Comparison of ENCODE assay signal across 17 cellular contexts in the genomic region with DNA sequence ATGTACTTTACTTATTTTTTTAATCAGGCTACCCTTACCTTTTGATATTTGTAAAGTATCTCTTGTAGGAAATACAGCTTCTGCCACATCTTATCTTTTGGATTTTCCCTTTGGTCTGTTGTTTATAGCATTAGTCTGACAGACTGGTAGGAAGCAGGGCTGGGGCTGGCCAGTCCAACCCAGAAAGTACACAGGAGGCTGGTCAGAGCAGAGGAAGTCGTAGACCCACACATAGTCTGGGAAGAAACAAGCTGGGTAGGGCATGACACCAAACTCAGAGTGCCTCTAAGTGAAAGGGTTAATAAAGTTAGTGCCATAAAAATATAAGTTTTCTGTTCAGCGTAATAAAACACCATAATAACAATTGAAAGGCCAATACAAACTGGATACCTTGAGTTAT. TPM values are rescaled to one million over a fixed set of nuclear protein-coding genes. Genes with fewer than 3 reads are reported as not detected.
A peak's percentile ranks its signal among the peaks of the same experiment; 100 is the strongest.
DNase-seq lines count a peak whose midpoint lies in the region; ATAC-seq and TF ChIP-seq lines count a peak whose summit lies in the region.
"Had no signal": no experiment of that assay in that cellular context is flagged by ENCODE, and none has a peak within 500 bp of the region (broad histone marks: within the 10 kb centered on the region; RNA-seq: fewer than 3 reads in every experiment).

No MANE protein-coding gene starts in this region.

- no peak overlapping the region for H3K4me2 ChIP-seq in hepatocyte

- TF ChIP-seq CTCF in hepatocyte (IDR thresholded peaks at IDR 0.05; ENCODE audit: poor library complexity) (no peak), neural crest cell (conservative IDR thresholded peaks at IDR 0.05) (no peak), type B pancreatic cell (conservative IDR thresholded peaks at IDR 0.05) (no peak)

- H4K20me1 ChIP-seq in hepatocyte (ENCODE audit: insufficient read depth, poor library complexity, severe bottlenecking) = no peaks in the 10 kb centered on the region

- H3K4me3 ChIP-seq in hepatocyte = no peak overlapping the region

- H3K36me3 ChIP-seq in hepatocyte (replicated peaks; ENCODE audit: insufficient read depth, low read depth) = no peaks in the 10 kb centered on the region

- WGBS in hepatocyte (ENCODE audit: low lambda C conversion rate, missing lambda C conversion rate) = 68% methylated on average over 2 of the region's 2 CpGs

- peak overlapping the region; percentile 52 for H3K27ac Mint-ChIP-seq in neural crest cell (ENCODE audit: unreplicated experiment)
- H3K27ac Mint-ChIP-seq in type B pancreatic cell = peak overlapping the region; percentile 66

- no peaks in the 10 kb centered on the region for H3K79me2 ChIP-seq in hepatocyte

- ATAC-seq in GM18861 (IDR thresholded peaks at IDR 0.05; ENCODE audit: unreplicated experiment) = no peak
- ATAC-seq in stimulated activated naive CD8-positive, alpha-beta T cell treated with anti-CD3 and anti-CD28 coated beads, Interleukin-15, Interleukin-2, amounts not matched to agents 100 U/mL and 50 U/mL, for 24 hours = no peak
- ATAC-seq: PC-3 had no signal

- H3K27me3 ChIP-seq in hepatocyte = no peaks in the 10 kb centered on the region

- H3K4me3 Mint-ChIP-seq in neural crest cell = no peak overlapping the region
- H3K4me3 Mint-ChIP-seq in type B pancreatic cell = no peak overlapping the region

- H3K27me3 Mint-ChIP-seq in neural crest cell (ENCODE audit: low read depth) (no peaks in the 10 kb centered on the region), type B pancreatic cell (no peaks in the 10 kb centered on the region)

- H2AFZ ChIP-seq in hepatocyte = no peak overlapping the region

- peak overlapping the region; percentile 65 for H3K27ac ChIP-seq in hepatocyte
- H3K27ac ChIP-seq: RWPE1 had no signal

- no peaks in the 10 kb centered on the region for H3K9me2 ChIP-seq in hepatocyte (replicated peaks; ENCODE audit: insufficient read depth)

- DNase-seq in activated effector memory CD4-positive, alpha-beta T cell treated with anti-CD3 and anti-CD28 coated beads, Interleukin-2, amount 50 U/mL, for 16 hours = peak; percentile 6
- no peak for DNase-seq in activated effector memory CD4-positive, alpha-beta T cell treated with Interleukin-2 at 50 U/mL for 16 hours
- DNase-seq in hepatocyte (ENCODE audit: low spot score) = no peak
- no peak for DNase-seq in neural crest cell (ENCODE audit: low read depth, low spot score)
- DNase-seq in type B pancreatic cell (ENCODE audit: extremely low spot score, unreplicated experiment) = no peak
- no peak for DNase-seq in DMS114 treated with DMSO at 0.1 percent for 48 hours (lab: John Stamatoyannopoulos, UW; ENCODE audit: unreplicated experiment)
- DNase-seq in stimulated activated naive CD8-positive, alpha-beta T cell treated with anti-CD3 and anti-CD28 coated beads, Interleukin-15, Interleukin-2, amounts not matched to agents 100 U/mL and 50 U/mL, for 24 hours = no peak
- DNase-seq: C1 segment of cervical spinal cord, GOT3, KG1, NCI-H1436, NCI-H2171, NCI-H446 treated with DMSO at 0.1 percent for 48 hours, NCI-H748 treated with DMSO at 0.1 percent for 48 hours, PC-3 had no signal

- H3K36me3 Mint-ChIP-seq in neural crest cell (ENCODE audit: low read depth) (peaks cover 7% of the 10 kb centered on the region), type B pancreatic cell (peaks cover 12% of the 10 kb centered on the region)

- peaks cover 9% of the 10 kb centered on the region for H3K4me1 ChIP-seq in hepatocyte (ENCODE audit: insufficient read depth)

- no peaks in the 10 kb centered on the region for H3K4me1 Mint-ChIP-seq in neural crest cell
- peaks cover 6% of the 10 kb centered on the region for H3K4me1 Mint-ChIP-seq in type B pancreatic cell (ENCODE audit: unreplicated experiment)

- H3K9me3 ChIP-seq in hepatocyte (ENCODE audit: low read depth) = no peaks in the 10 kb centered on the region

- H3K9me3 Mint-ChIP-seq in neural crest cell (no peaks in the 10 kb centered on the region), type B pancreatic cell (no peaks in the 10 kb centered on the region)

RNA-seq across cellular contexts. Expression of a gene that starts 51.7 kb away (rescaled TPM):
- total RNA-seq in hepatocyte (43.8 and 60.3 TPM in 2 replicates), neural crest cell (29.3 and 36.9 TPM in 2 replicates), type B pancreatic cell (ENCODE audit: low replicate concordance) (35.6 and 54.3 TPM in 2 replicates)
- polyA plus RNA-seq in hepatocyte = 49.0 and 56.3 TPM in 2 replicates
